ENCODE assay signal across 19 cellular contexts in genomic region chr15:77143606-77144005, GRCh38.
DNase-seq lines count a peak whose midpoint lies in the region; ATAC-seq and TF ChIP-seq lines count a peak whose summit lies in the region.
"Had no signal": no experiment of that assay in that cellular context is flagged by ENCODE, and none has a peak within 500 bp of the region (broad histone marks: within the 10 kb centered on the region; RNA-seq: fewer than 3 reads in every experiment).

No MANE protein-coding gene starts in this region.

- H2AK5ac ChIP-seq in IMR-90 (ENCODE audit: low read depth, low read length), result peak overlapping the region; percentile 92
- H2AK5ac ChIP-seq in mesenchymal stem cell (ENCODE audit: low read length, severe bottlenecking), result peak overlapping the region; percentile 92

- no peak overlapping the region for H2AFZ ChIP-seq in IMR-90 (replicated peaks; ENCODE audit: low read length, poor library complexity)
- H2AFZ ChIP-seq in mesenchymal stem cell (ENCODE audit: low read depth, low read length), result no peak overlapping the region

- H3K27me3 ChIP-seq in IMR-90 (ENCODE audit: control insufficient read depth, insufficient read depth, low read length) (no peaks in the 10 kb centered on the region), brain microvascular endothelial cell (replicated peaks) (no peaks in the 10 kb centered on the region), mesenchymal stem cell (ENCODE audit: control insufficient read depth in 1 of 2, insufficient read depth in 1 of 2, low read length in 2 of 2) (no peaks in the 10 kb centered on the region), thoracic aorta (replicated peaks; ENCODE audit: insufficient read depth) (no peaks in the 10 kb centered on the region)
- H3K27me3 ChIP-seq: cardiac muscle cell, gastroesophageal sphincter, pancreas had no signal

- H4K8ac ChIP-seq in IMR-90 (ENCODE audit: low read depth in 2 of 2, low read length in 2 of 2) (peak overlapping the region; percentile 91 to 99), mesenchymal stem cell (ENCODE audit: low read length) (no peak overlapping the region)

- H2BK12ac ChIP-seq in mesenchymal stem cell (ENCODE audit: low read length in 2 of 2), result peak overlapping the region; percentile 29 to 99

- no peak for TF ChIP-seq POLR2A in IMR-90 (IDR thresholded peaks at IDR 0.05; ENCODE audit: low read depth, low read length)

- peak overlapping the region; percentile 100 for H3K27ac ChIP-seq in IMR-90 (ENCODE audit: insufficient read depth, low read length)
- H3K27ac ChIP-seq in brain microvascular endothelial cell, result peak overlapping the region; percentile 95
- peak overlapping the region; percentile 95 for H3K27ac ChIP-seq in mesenchymal stem cell (ENCODE audit: low read length, poor library complexity, severe bottlenecking)
- peak overlapping the region; percentile 52 to 62 for H3K27ac ChIP-seq in thoracic aorta
- H3K27ac ChIP-seq: gastroesophageal sphincter had no signal

- in situ Hi-C loops in IMR-90 (cut with MboI; ENCODE audit: low sequenced_read_pairs), result no loop called here
- in situ Hi-C loops in brain microvascular endothelial cell (cut with HindIII; ENCODE audit: low pct_ligation_motif_present, low sequenced_read_pairs), result no loop called here

- H2BK20ac ChIP-seq in IMR-90 (ENCODE audit: low read depth, low read length), result peak overlapping the region; percentile 99

- ATAC-seq in IMR-90 (ENCODE audit: low read depth), result no peak
- ATAC-seq in thoracic aorta (ENCODE audit: insufficient number of reproducible peaks, low FRiP score, low read depth), result no peak
- ATAC-seq: gastroesophageal sphincter, mucosa of descending colon had no signal

- H2BK120ac ChIP-seq in IMR-90 (ENCODE audit: low read depth, low read length), result peak overlapping the region; percentile 98
- peak overlapping the region; percentile 27 for H2BK120ac ChIP-seq in mesenchymal stem cell (ENCODE audit: low read depth, low read length)

- TF ChIP-seq RAD21 in IMR-90 (IDR thresholded peaks at IDR 0.05; ENCODE audit: low read length), result no peak

- intact Hi-C loops in IMR-90 (cut with micrococcal nuclease), result no loop called here

- peaks cover 9% of the 10 kb centered on the region for H3K9me1 ChIP-seq in IMR-90 (ENCODE audit: insufficient read depth, low read length)

- DNase-seq in IMR-90, result peak; percentile 33
- no peak for DNase-seq in brain microvascular endothelial cell
- peak; percentile 32 for DNase-seq in mesenchymal stem cell
- DNase-seq in thoracic aorta (ENCODE audit: low spot score), result no peak
- DNase-seq in HUDEP-2 (lab: John Stamatoyannopoulos, UW; ENCODE audit: unreplicated experiment in 76 of 76), result no peak
- DNase-seq in NCI-H2029 treated with DMSO at 0.1 percent for 48 hours (lab: John Stamatoyannopoulos, UW), result no peak
- DNase-seq in mesenteric fat pad (ENCODE audit: low spot score), result no peak
- no peak for DNase-seq in iPS-NIHi7 (ENCODE audit: extremely low spot score)
- DNase-seq: activated naive CD4-positive, alpha-beta T cell; endodermal cell; mucosa of descending colon; NCI-H1417; NCI-H2227 treated with DMSO at 0.1 percent for 48 hours; NK-92 treated with Interleukin-12 subunit alpha and Interleukin-12 subunit beta, amount 100 ng/mL, for 24 hours; pancreas; Right ventricle myocardium superior; T-helper 9 cell had no signal

- peak overlapping the region; percentile 6 for H2AK9ac ChIP-seq in IMR-90 (replicated peaks; ENCODE audit: low read depth, low read length, poor library complexity)

- H4K20me1 ChIP-seq in IMR-90 (ENCODE audit: insufficient read depth, low read length), result peaks cover 5% of the 10 kb centered on the region; the same call in 1 of the 2 replicates

- H3K9me3 ChIP-seq in IMR-90 (ENCODE audit: control insufficient read depth, insufficient read depth, low read length) (no peaks in the 10 kb centered on the region), mesenchymal stem cell (ENCODE audit: control insufficient read depth, low read length) (peaks cover 37% of the 10 kb centered on the region), thoracic aorta (peaks cover 2% of the 10 kb centered on the region)
- H3K9me3 ChIP-seq: pancreas had no signal

- H3K4me2 ChIP-seq in IMR-90 (ENCODE audit: low read depth, low read length), result peak overlapping the region; percentile 94; the same call in 1 of the 2 replicates
- no peak overlapping the region for H3K4me2 ChIP-seq in mesenchymal stem cell (ENCODE audit: low read length, poor library complexity, severe bottlenecking)

- peak overlapping the region; percentile 94 for H4K5ac ChIP-seq in IMR-90 (ENCODE audit: low read depth, low read length)

- H3K23ac ChIP-seq in IMR-90 (ENCODE audit: low read depth, low read length) (peak overlapping the region; percentile 95), mesenchymal stem cell (ENCODE audit: low read length in 2 of 2) (no peak overlapping the region)

- CTCF ChIA-PET in IMR-90 (lab: Yijun Ruan, JAX), result interaction anchor here (1.0 kb wide), 1 partner anchor 400 kb away, joined by 5 read pairs; no protein-coding TSS in a partner anchor

- H3K14ac ChIP-seq in IMR-90 (replicated peaks; ENCODE audit: low read depth, low read length), result peak overlapping the region; percentile 98
- H3K14ac ChIP-seq in mesenchymal stem cell (ENCODE audit: low read length in 2 of 2), result peak overlapping the region in 1 of 2 experiments; percentile 4

- peak overlapping the region; percentile 98 for H3K56ac ChIP-seq in IMR-90 (ENCODE audit: extremely low read depth, insufficient read depth, low read length)

- H2BK15ac ChIP-seq in IMR-90 (ENCODE audit: low read depth, low read length) (peak overlapping the region; percentile 97), mesenchymal stem cell (ENCODE audit: low read depth, poor library complexity, severe bottlenecking) (no peak overlapping the region)

- H3K18ac ChIP-seq in IMR-90 (ENCODE audit: low read depth, low read length) (peak overlapping the region; percentile 100), mesenchymal stem cell (ENCODE audit: low read depth in 1 of 2, low read length in 2 of 2) (peak overlapping the region in 1 of 2 experiments; percentile 50)

- H4K91ac ChIP-seq in IMR-90 (ENCODE audit: insufficient read depth, low read depth, low read length) (peak overlapping the region; percentile 99), mesenchymal stem cell (ENCODE audit: low read length) (no peak overlapping the region)

- H3K4me3 ChIP-seq in IMR-90 (ENCODE audit: insufficient read depth, low read depth, low read length) (no peak overlapping the region), brain microvascular endothelial cell (ENCODE audit: low read depth, low read length) (no peak overlapping the region), mesenchymal stem cell (ENCODE audit: insufficient read depth in 1 of 2, low read depth in 1 of 2, low read length in 2 of 2) (peak overlapping the region in 1 of 2 experiments; percentile 13), thoracic aorta (no peak overlapping the region)
- H3K4me3 ChIP-seq: cardiac muscle cell, gastroesophageal sphincter, mucosa of descending colon, pancreas had no signal

- no TSS peak for BruUV-seq in IMR-90 (replicated peaks; lab: Mats Ljungman, UMichigan)

- no peak for TF ChIP-seq CTCF in IMR-90 (conservative IDR thresholded peaks at IDR 0.05; ENCODE audit: low read depth, low read length)
- TF ChIP-seq CTCF in brain microvascular endothelial cell (IDR thresholded peaks at IDR 0.05; ENCODE audit: low read depth, low read length, missing control alignments), result no peak
- TF ChIP-seq CTCF in thoracic aorta (IDR thresholded peaks at IDR 0.05), result no peak

- H3K9ac ChIP-seq in IMR-90 (ENCODE audit: low read depth, low read length) (no peak overlapping the region; the same call in 1 of the 2 replicates), mesenchymal stem cell (ENCODE audit: low read length) (peak overlapping the region; percentile 40)

- POLR2A ChIA-PET in IMR-90 (lab: Charles Lee; ENCODE audit: unreplicated experiment), result interaction anchor here (0.6 kb wide), 1 partner anchor 298 kb away, joined by 5 read pairs; no protein-coding TSS in a partner anchor

- H2BK5ac ChIP-seq in IMR-90 (ENCODE audit: low read depth, low read length, poor library complexity, severe bottlenecking) (peak overlapping the region; percentile 100), mesenchymal stem cell (ENCODE audit: low read depth, low read length, poor library complexity, severe bottlenecking) (no peak overlapping the region)

- H3K4me1 ChIP-seq in IMR-90 (ENCODE audit: control insufficient read depth, insufficient read depth, low read length) (peaks cover 25% of the 10 kb centered on the region), mesenchymal stem cell (ENCODE audit: control insufficient read depth, insufficient read depth, low read depth, low read length) (peaks cover 3% of the 10 kb centered on the region), thoracic aorta (ENCODE audit: control insufficient read depth in 1 of 2, low read depth in 2 of 2) (peaks cover 21 to 40% of the 10 kb centered on the region in 2 donors)
- H3K4me1 ChIP-seq: gastroesophageal sphincter had no signal

- H3K79me1 ChIP-seq in IMR-90 (ENCODE audit: low read depth in 1 of 2, low read length in 2 of 2), result peaks cover 27 to 49% of the 10 kb centered on the region in 2 experiments
- peaks cover 6% of the 10 kb centered on the region for H3K79me1 ChIP-seq in mesenchymal stem cell (replicated peaks; ENCODE audit: low read length, poor library complexity, severe bottlenecking)

- H3K4ac ChIP-seq in IMR-90 (ENCODE audit: low read depth, low read length), result peak overlapping the region; percentile 99
- no peak overlapping the region for H3K4ac ChIP-seq in mesenchymal stem cell (ENCODE audit: low read depth in 1 of 2, low read length in 2 of 2)

- dilution Hi-C loops in IMR-90 (cut with HindIII; ENCODE audit: low sequenced_read_pairs, unreplicated experiment), result no loop called here

- peaks cover 3% of the 10 kb centered on the region; the same call in 1 of the 2 replicates for H3K36me3 ChIP-seq in IMR-90 (ENCODE audit: control insufficient read depth, insufficient read depth, low read length)
- H3K36me3 ChIP-seq in brain microvascular endothelial cell (replicated peaks), result no peaks in the 10 kb centered on the region
- peaks cover 0 to 33% of the 10 kb centered on the region in 2 experiments for H3K36me3 ChIP-seq in mesenchymal stem cell (ENCODE audit: control insufficient read depth in 1 of 2, insufficient read depth in 2 of 2, low read depth in 1 of 2, low read length in 2 of 2)
- no peaks in the 10 kb centered on the region for H3K36me3 ChIP-seq in thoracic aorta
- H3K36me3 ChIP-seq: cardiac muscle cell, pancreas had no signal

TF ChIP-seq in IMR-90, 13 proteins besides CTCF, POLR2A, EP300 and RAD21:
- TF ChIP-seq RCOR1 (IDR thresholded peaks at IDR 0.05; ENCODE audit: insufficient replicate concordance, low read length), result no peak

Comparison
In these comparisons a context has a peak if more than half of its experiments do, and no peak if none do; other contexts are left out.
1. DNase-seq: peak in IMR-90 (single experiment) and mesenchymal stem cell (single experiment); none in brain microvascular endothelial cell (single experiment), thoracic aorta (single experiment), HUDEP-2 (0 of 76), NCI-H2029 treated with DMSO at 0.1 percent for 48 hours (single experiment), mesenteric fat pad (single experiment) and iPS-NIHi7 (single experiment).
2. Peak in every context shown above with its lines, with median percentiles within 50 percentile points of each other: H3K27ac ChIP-seq.